Comparison of ENCODE assay signal across 8 cellular contexts in genomic region chr17:28662527-28662829, GRCh38. TPM values are rescaled to one million over a fixed set of nuclear protein-coding genes. Genes with fewer than 3 reads are reported as not detected.
DNase-seq lines count a peak whose midpoint lies in the region; TF ChIP-seq lines count a peak whose summit lies in the region.

No MANE protein-coding gene starts in this region.

- peak overlapping the region; percentile 99 for H3K4me3 Mint-ChIP-seq in HFFc6

- BruUV-seq in A673 (replicated peaks; lab: Mats Ljungman, UMichigan), result TSS peak; percentile 57

- H3K27me3 Mint-ChIP-seq in HFFc6 (ENCODE audit: insufficient read depth), result peaks cover 6% of the 10 kb centered on the region

- H3K27me3 ChIP-seq in A673 (replicated peaks; ENCODE audit: insufficient read depth, low read depth, low read length, poor library complexity) (no peaks in the 10 kb centered on the region), brain microvascular endothelial cell (replicated peaks) (no peaks in the 10 kb centered on the region), mucosa of rectum (ENCODE audit: control insufficient read depth in 2 of 2, insufficient read depth in 2 of 2, low read length in 2 of 2) (no peaks in the 10 kb centered on the region)

- peaks cover 48% of the 10 kb centered on the region for H3K36me3 Mint-ChIP-seq in HFFc6 (ENCODE audit: low read depth)

- H3K4me1 Mint-ChIP-seq in HFFc6 (ENCODE audit: low read depth), result peaks cover 57% of the 10 kb centered on the region

- intact Hi-C loops in A673 (cut with micrococcal nuclease; ENCODE audit: unreplicated experiment), result loop anchor here (5.0 kb wide), 1 partner anchor 50 kb away; the partner anchor contains the start of gene PROCA1

- H3K36me3 ChIP-seq in A673 (ENCODE audit: insufficient read depth, low read length, poor library complexity, severe bottlenecking) (peaks cover 7% of the 10 kb centered on the region), brain microvascular endothelial cell (replicated peaks) (peaks cover 20% of the 10 kb centered on the region), mucosa of rectum (ENCODE audit: control insufficient read depth in 2 of 2, insufficient read depth in 2 of 2, low read length in 2 of 2) (peaks cover 8 to 11% of the 10 kb centered on the region in 2 donors)

- peaks cover 18% of the 10 kb centered on the region for H3K4me1 ChIP-seq in A673 (ENCODE audit: insufficient read depth, low read length, poor library complexity, severe bottlenecking)
- peaks cover 15 to 16% of the 10 kb centered on the region in 2 donors for H3K4me1 ChIP-seq in mucosa of rectum (ENCODE audit: control insufficient read depth in 2 of 2, insufficient read depth in 2 of 2, low read length in 2 of 2)

- H3K9me3 Mint-ChIP-seq in HFFc6, result no peaks in the 10 kb centered on the region

- DNase-seq in A673 (ENCODE audit: low spot score), result no peak
- DNase-seq in HFFc6, result no peak
- no peak for DNase-seq in brain microvascular endothelial cell
- no peak for DNase-seq in NCI-H146 (lab: John Stamatoyannopoulos, UW)
- DNase-seq in MV-4-11 (lab: John Stamatoyannopoulos, UW), result no peak
- DNase-seq in OCI-M1 (lab: John Stamatoyannopoulos, UW), result no peak
- no peak for DNase-seq in AML-193 (lab: John Stamatoyannopoulos, UW)

- CTCF ChIA-PET in A673 (lab: Charles Lee), result no interaction called here

- peak overlapping the region; percentile 85 for H3K4me3 ChIP-seq in A673 (ENCODE audit: low read depth, low read length, poor library complexity, severe bottlenecking)
- peak overlapping the region; percentile 98 for H3K4me3 ChIP-seq in brain microvascular endothelial cell (ENCODE audit: low read depth, low read length)
- H3K4me3 ChIP-seq in mucosa of rectum (ENCODE audit: low read length in 2 of 2), result peak overlapping the region; percentile 91 to 99

- peak overlapping the region; percentile 96 for H3K27ac ChIP-seq in A673 (ENCODE audit: low read depth, low read length, poor library complexity, severe bottlenecking)
- peak overlapping the region; percentile 96 for H3K27ac ChIP-seq in brain microvascular endothelial cell
- peak overlapping the region; percentile 94 to 96 for H3K27ac ChIP-seq in mucosa of rectum (ENCODE audit: low read depth in 2 of 2, low read length in 2 of 2)

- in situ Hi-C loops in brain microvascular endothelial cell (cut with HindIII; ENCODE audit: low pct_ligation_motif_present, low sequenced_read_pairs), result no loop called here

- peak overlapping the region; percentile 92 to 98 for H3K9ac ChIP-seq in mucosa of rectum (ENCODE audit: low read depth in 1 of 2, low read length in 2 of 2)

- TF ChIP-seq CTCF in A673 (conservative IDR thresholded peaks at IDR 0.05; ENCODE audit: low read depth, low read length) (no peak), HFFc6 (IDR thresholded peaks at IDR 0.05) (no peak), brain microvascular endothelial cell (IDR thresholded peaks at IDR 0.05; ENCODE audit: low read depth, low read length, missing control alignments) (no peak)

- H3K9me3 ChIP-seq in A673 (ENCODE audit: low read depth, low read length, poor library complexity, severe bottlenecking), result no peaks in the 10 kb centered on the region
- H3K9me3 ChIP-seq in mucosa of rectum (ENCODE audit: control insufficient read depth in 2 of 2, low read length in 2 of 2), result no peaks in the 10 kb centered on the region

- POLR2A ChIA-PET in A673 (lab: Charles Lee; ENCODE audit: low non-redundant PET), result no interaction called here

- H3K27ac Mint-ChIP-seq in HFFc6, result peak overlapping the region; percentile 100

RNA-seq across cellular contexts. Expression of gene SUPT6H, which starts 0.5 kb away (rescaled TPM):
- 103 and 105 TPM in 2 replicates for total RNA-seq in A673 (2021)
- total RNA-seq in HFFc6 (2021; fragmentation: NEBNext Ultra II Directional; extraction: Animal tissue kit (Norgen Biotek cat#: 25700)), result 10 to 100 TPM; 72.7 to 79.7 (median 74.0) TPM

RNA-seq across cellular contexts. Expression of gene SDF2, which starts 0.8 kb away (rescaled TPM):
- total RNA-seq in A673 (2021), result 41.1 and 41.6 TPM in 2 replicates
- 10 to 100 TPM; 65.8 to 96.8 (median 71.5) TPM for total RNA-seq in HFFc6 (2021; fragmentation: NEBNext Ultra II Directional; extraction: Animal tissue kit (Norgen Biotek cat#: 25700))

RNA-seq across cellular contexts. Expression of gene BLTP2, which starts 17.5 kb away (rescaled TPM):
- total RNA-seq in A673 (2021), result 176 and 198 TPM in 2 replicates
- 100 to 1,000 TPM; 111 to 158 (median 134) TPM for total RNA-seq in HFFc6 (2021; fragmentation: NEBNext Ultra II Directional; extraction: Animal tissue kit (Norgen Biotek cat#: 25700))

RNA-seq across cellular contexts. Expression of gene RSKR, which starts 48.5 kb away (rescaled TPM):
- 34.6 and 36.8 TPM in 2 replicates for total RNA-seq in A673 (2021)
- total RNA-seq in HFFc6 (2021; fragmentation: NEBNext Ultra II Directional; extraction: Animal tissue kit (Norgen Biotek cat#: 25700)), result 1 to 10 TPM; 3.2 to 4.3 (median 3.5) TPM

RNA-seq across cellular contexts. Expression of gene PROCA1, which starts 49.2 kb away (rescaled TPM):
- total RNA-seq in A673 (2021), result 4.6 and 7.8 TPM in 2 replicates
- total RNA-seq in HFFc6 (2021; fragmentation: NEBNext Ultra II Directional; extraction: Animal tissue kit (Norgen Biotek cat#: 25700)), result 1 to 10 TPM in 1 of 6 experiments, under 1 TPM in 5; 0.60 to 1.1 (median 0.70) TPM
